16 cellular contexts compared by ENCODE assay signal in genomic region chr16:49704586-49705155, GRCh38.
A peak's percentile ranks its signal among the peaks of the same experiment; 100 is the strongest.
DNase-seq lines count a peak whose midpoint lies in the region; ATAC-seq and TF ChIP-seq lines count a peak whose summit lies in the region.
"Had no signal": no experiment of that assay in that cellular context is flagged by ENCODE, and none has a peak within 500 bp of the region (broad histone marks: within the 10 kb centered on the region; RNA-seq: fewer than 3 reads in every experiment).

No MANE protein-coding gene starts in this region.

- H3K4me3 ChIP-seq in NB4 (ENCODE audit: low read depth, low read length), result no peak overlapping the region
- no peak overlapping the region for H3K4me3 ChIP-seq in endodermal cell (ENCODE audit: low read length)
- H3K4me3 ChIP-seq: body of pancreas, gastrocnemius medialis, spleen had no signal

- no peak for TF ChIP-seq CTCF in activated CD8-positive, alpha-beta T cell treated with anti-CD3 and anti-CD28 coated beads for 36 hours (IDR thresholded peaks at IDR 0.05)
- TF ChIP-seq CTCF in NB4 (IDR thresholded peaks at IDR 0.05; ENCODE audit: low read depth, low read length) (peak; percentile 41), endodermal cell (conservative IDR thresholded peaks at IDR 0.05) (peak; percentile 66)

- no peak overlapping the region for H3K9ac ChIP-seq in endodermal cell (ENCODE audit: extremely low read depth, low read length, poor library complexity, severe bottlenecking)

- H3K36me3 Mint-ChIP-seq in activated CD8-positive, alpha-beta T cell treated with anti-CD3 and anti-CD28 coated beads for 36 hours (ENCODE audit: low read depth), result no peaks in the 10 kb centered on the region
- no peaks in the 10 kb centered on the region for H3K36me3 Mint-ChIP-seq in activated CD8-positive, alpha-beta T cell treated with anti-CD3 and anti-CD28 coated beads, Interleukin-2, amount 10 ng/mL, durations not matched to agents 7 days and 5 days (ENCODE audit: low read depth)
- no peaks in the 10 kb centered on the region for H3K36me3 Mint-ChIP-seq in endodermal cell (ENCODE audit: low read depth)
- H3K36me3 Mint-ChIP-seq: activated CD8-positive, alpha-beta memory T cell treated with anti-CD3 and anti-CD28 coated beads, Interleukin-2, amount 10 ng/mL, durations not matched to agents 7 days and 5 days; immature natural killer cell had no signal

- H3K9me3 ChIP-seq in endodermal cell (ENCODE audit: control insufficient read depth, low read length), result no peaks in the 10 kb centered on the region
- H3K9me3 ChIP-seq: body of pancreas, gastrocnemius medialis had no signal

- no peaks in the 10 kb centered on the region for H3K27me3 ChIP-seq in endodermal cell (ENCODE audit: control insufficient read depth, insufficient read depth, low read length, poor library complexity, severe bottlenecking)
- H3K27me3 ChIP-seq: body of pancreas, gastrocnemius medialis had no signal

- TF ChIP-seq POLR2A in NB4 (IDR thresholded peaks at IDR 0.05; ENCODE audit: extremely low read depth, insufficient read length), result no peak

- POLR2A ChIA-PET in activated CD8-positive, alpha-beta T cell treated with anti-CD3 and anti-CD28 coated beads for 36 hours (lab: Charles Lee), result no interaction called here
- POLR2A ChIA-PET in activated CD8-positive, alpha-beta T cell treated with anti-CD3 and anti-CD28 coated beads, Interleukin-2, amount 10 ng/mL, durations not matched to agents 7 days and 5 days (lab: Charles Lee), result no interaction called here

- CTCF ChIA-PET in activated CD8-positive, alpha-beta T cell treated with anti-CD3 and anti-CD28 coated beads for 36 hours (lab: Charles Lee), result no interaction called here
- CTCF ChIA-PET in activated CD8-positive, alpha-beta T cell treated with anti-CD3 and anti-CD28 coated beads, Interleukin-2, amount 10 ng/mL, durations not matched to agents 7 days and 5 days (lab: Charles Lee), result no interaction called here

- H3K4me1 Mint-ChIP-seq in activated CD8-positive, alpha-beta T cell treated with anti-CD3 and anti-CD28 coated beads for 36 hours (ENCODE audit: low read depth), result no peaks in the 10 kb centered on the region
- H3K4me1 Mint-ChIP-seq in activated CD8-positive, alpha-beta T cell treated with anti-CD3 and anti-CD28 coated beads, Interleukin-2, amount 10 ng/mL, durations not matched to agents 7 days and 5 days (ENCODE audit: low read depth), result no peaks in the 10 kb centered on the region
- peaks cover 47% of the 10 kb centered on the region for H3K4me1 Mint-ChIP-seq in endodermal cell
- H3K4me1 Mint-ChIP-seq: activated CD8-positive, alpha-beta memory T cell treated with anti-CD3 and anti-CD28 coated beads, Interleukin-2, amount 10 ng/mL, durations not matched to agents 7 days and 5 days; immature natural killer cell had no signal

- H3K4me1 ChIP-seq in endodermal cell (ENCODE audit: control insufficient read depth, insufficient read depth, low read length), result peaks cover 32% of the 10 kb centered on the region
- H3K4me1 ChIP-seq: body of pancreas had no signal

- no peak overlapping the region for H3K27ac Mint-ChIP-seq in activated CD8-positive, alpha-beta T cell treated with anti-CD3 and anti-CD28 coated beads for 36 hours
- H3K27ac Mint-ChIP-seq in activated CD8-positive, alpha-beta T cell treated with anti-CD3 and anti-CD28 coated beads, Interleukin-2, amount 10 ng/mL, durations not matched to agents 7 days and 5 days, result no peak overlapping the region
- no peak overlapping the region for H3K27ac Mint-ChIP-seq in endodermal cell
- H3K27ac Mint-ChIP-seq: activated CD8-positive, alpha-beta memory T cell treated with anti-CD3 and anti-CD28 coated beads, Interleukin-2, amount 10 ng/mL, durations not matched to agents 7 days and 5 days; immature natural killer cell had no signal

- no peaks in the 10 kb centered on the region for H3K9me3 Mint-ChIP-seq in activated CD8-positive, alpha-beta T cell treated with anti-CD3 and anti-CD28 coated beads for 36 hours
- no peaks in the 10 kb centered on the region for H3K9me3 Mint-ChIP-seq in activated CD8-positive, alpha-beta T cell treated with anti-CD3 and anti-CD28 coated beads, Interleukin-2, amount 10 ng/mL, durations not matched to agents 7 days and 5 days (ENCODE audit: insufficient read depth)
- no peaks in the 10 kb centered on the region for H3K9me3 Mint-ChIP-seq in endodermal cell
- H3K9me3 Mint-ChIP-seq: immature natural killer cell had no signal

- ATAC-seq in activated CD8-positive, alpha-beta T cell treated with anti-CD3 and anti-CD28 coated beads for 36 hours, result no peak
- no peak for ATAC-seq in activated CD8-positive, alpha-beta T cell treated with anti-CD3 and anti-CD28 coated beads, Interleukin-2, amount 10 ng/mL, durations not matched to agents 7 days and 5 days
- ATAC-seq in HG03139 (IDR thresholded peaks at IDR 0.05; ENCODE audit: unreplicated experiment), result no peak
- no peak for ATAC-seq in GM19324 (IDR thresholded peaks at IDR 0.05; ENCODE audit: low FRiP score, unreplicated experiment)
- ATAC-seq: activated CD8-positive, alpha-beta memory T cell treated with anti-CD3 and anti-CD28 coated beads, Interleukin-2, amount 10 ng/mL, durations not matched to agents 7 days and 5 days; body of pancreas; gastrocnemius medialis had no signal

- H3K27ac ChIP-seq in endodermal cell (ENCODE audit: low read depth, low read length), result peak overlapping the region; percentile 95
- H3K27ac ChIP-seq: body of pancreas, gastrocnemius medialis, spleen had no signal

- DNase-seq in activated CD8-positive, alpha-beta T cell treated with anti-CD3 and anti-CD28 coated beads for 36 hours, result peak; percentile 5
- no peak for DNase-seq in activated CD8-positive, alpha-beta T cell treated with anti-CD3 and anti-CD28 coated beads, Interleukin-2, amount 10 ng/mL, durations not matched to agents 7 days and 5 days
- peak; percentile 54 for DNase-seq in NB4 (ENCODE audit: low read depth)
- DNase-seq in endodermal cell, result peak; percentile 75
- no peak for DNase-seq in GF-D8 (lab: John Stamatoyannopoulos, UW)
- no peak for DNase-seq in cerebellar nuclear complex (lab: John Stamatoyannopoulos, UW)
- DNase-seq: activated CD8-positive, alpha-beta memory T cell treated with anti-CD3 and anti-CD28 coated beads, Interleukin-2, amount 10 ng/mL, durations not matched to agents 7 days and 5 days; activated naive CD4-positive, alpha-beta T cell; body of pancreas; effector memory CD4-positive, alpha-beta T cell; gastrocnemius medialis; immature natural killer cell; NCI-H2107; spleen had no signal

- no peaks in the 10 kb centered on the region for H3K27me3 Mint-ChIP-seq in activated CD8-positive, alpha-beta T cell treated with anti-CD3 and anti-CD28 coated beads for 36 hours
- peaks cover 3% of the 10 kb centered on the region for H3K27me3 Mint-ChIP-seq in activated CD8-positive, alpha-beta T cell treated with anti-CD3 and anti-CD28 coated beads, Interleukin-2, amount 10 ng/mL, durations not matched to agents 7 days and 5 days (ENCODE audit: low read depth)
- H3K27me3 Mint-ChIP-seq in endodermal cell (ENCODE audit: insufficient read depth), result no peaks in the 10 kb centered on the region
- H3K27me3 Mint-ChIP-seq: activated CD8-positive, alpha-beta memory T cell treated with anti-CD3 and anti-CD28 coated beads, Interleukin-2, amount 10 ng/mL, durations not matched to agents 7 days and 5 days had no signal

- 75 to 96% methylated on average over 1 to 2 of the region's 2 CpGs for WGBS in endodermal cell (ENCODE audit: insufficient coverage in 1 of 2, insufficient read length in 1 of 2), 2 experiments

- intact Hi-C loops in activated CD8-positive, alpha-beta T cell treated with anti-CD3 and anti-CD28 coated beads for 36 hours (cut with micrococcal nuclease), result no loop called here

- no peaks in the 10 kb centered on the region for H3K36me3 ChIP-seq in endodermal cell (ENCODE audit: control insufficient read depth, insufficient read depth, low read length)
- H3K36me3 ChIP-seq: gastrocnemius medialis, spleen had no signal

- H3K4me3 Mint-ChIP-seq in activated CD8-positive, alpha-beta T cell treated with anti-CD3 and anti-CD28 coated beads for 36 hours, result no peak overlapping the region
- H3K4me3 Mint-ChIP-seq in activated CD8-positive, alpha-beta T cell treated with anti-CD3 and anti-CD28 coated beads, Interleukin-2, amount 10 ng/mL, durations not matched to agents 7 days and 5 days, result no peak overlapping the region
- no peak overlapping the region for H3K4me3 Mint-ChIP-seq in endodermal cell
- H3K4me3 Mint-ChIP-seq: activated CD8-positive, alpha-beta memory T cell treated with anti-CD3 and anti-CD28 coated beads, Interleukin-2, amount 10 ng/mL, durations not matched to agents 7 days and 5 days; immature natural killer cell had no signal

Comparison
In these comparisons a context has a peak if more than half of its experiments do, and no peak if none do; other contexts are left out.
1. DNase-seq: peak in activated CD8-positive, alpha-beta T cell treated with anti-CD3 and anti-CD28 coated beads for 36 hours (single experiment), NB4 (single experiment) and endodermal cell (single experiment); none in activated CD8-positive, alpha-beta T cell treated with anti-CD3 and anti-CD28 coated beads, Interleukin-2, amount 10 ng/mL, durations not matched to agents 7 days and 5 days (single experiment), GF-D8 (single experiment) and cerebellar nuclear complex (0 of 2).